Comparison of ENCODE assay signal across 18 cellular contexts in the genomic region with DNA sequence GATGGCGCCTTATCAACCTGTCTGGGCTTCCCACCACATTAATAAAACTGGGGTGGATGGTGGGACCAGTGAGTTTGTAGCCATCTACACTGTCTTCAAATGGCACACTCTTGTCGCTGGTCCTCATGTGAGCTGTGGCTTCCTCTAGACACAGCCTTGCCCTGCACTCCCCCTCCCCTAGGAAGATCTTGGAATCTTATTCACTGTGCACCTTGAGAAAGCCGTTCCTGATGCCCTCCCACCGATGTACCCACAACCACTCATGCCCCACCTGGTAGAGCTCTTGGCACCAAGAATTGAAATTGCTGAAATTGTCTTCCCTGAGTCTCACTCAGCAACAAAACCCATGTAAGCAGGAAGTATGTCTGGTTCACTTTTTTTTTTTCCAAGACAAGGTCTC.
A peak's percentile ranks its signal among the peaks of the same experiment; 100 is the strongest.
DNase-seq lines count a peak whose midpoint lies in the region; ATAC-seq, FAIRE-seq and TF ChIP-seq lines count a peak whose summit lies in the region.
"Had no signal": no experiment of that assay in that cellular context is flagged by ENCODE, and none has a peak within 500 bp of the region (broad histone marks: within the 10 kb centered on the region; RNA-seq: fewer than 3 reads in every experiment).

No MANE protein-coding gene starts in this region.

- H3K36me3 ChIP-seq in astrocyte (ENCODE audit: insufficient read depth, low read length) (no peaks in the 10 kb centered on the region), H1 (ENCODE audit: control insufficient read depth in 2 of 4, insufficient read depth in 4 of 4, low read length in 3 of 4) (no peaks in the 10 kb centered on the region), neuronal stem cell (replicated peaks in 1 of 2; ENCODE audit: control insufficient read depth in 2 of 2, insufficient read depth in 2 of 2, low read length in 2 of 2) (no peaks in the 10 kb centered on the region)

- POLR2A ChIA-PET in H1 (lab: Charles Lee; ENCODE audit: partially characterized antibody), result interaction anchor here (0.9 kb wide), 1 partner anchor 217 kb away, joined by 3 read pairs; no protein-coding TSS in a partner anchor

- no peak overlapping the region for H3K4me2 ChIP-seq in astrocyte (ENCODE audit: low read length)
- H3K4me2 ChIP-seq in H1 (ENCODE audit: insufficient read depth in 1 of 2, low read depth in 2 of 2, low read length in 2 of 2), result no peak overlapping the region
- no peak overlapping the region for H3K4me2 ChIP-seq in neuronal stem cell (ENCODE audit: insufficient read depth, low read length, poor library complexity, severe bottlenecking)
- H3K4me2 ChIP-seq: GM23338 had no signal

- H3K9ac ChIP-seq in astrocyte (ENCODE audit: low read length), result no peak overlapping the region
- no peak overlapping the region for H3K9ac ChIP-seq in H1 (replicated peaks in 1 of 4; ENCODE audit: extremely low read depth in 1 of 4, low read depth in 3 of 4, low read length in 3 of 4)
- no peak overlapping the region for H3K9ac ChIP-seq in neuronal stem cell (ENCODE audit: low read depth, low read length, poor library complexity)

- no peak for FAIRE-seq in astrocyte (lab: Jason Lieb, UNC)
- no peak for FAIRE-seq in H1 (lab: Jason Lieb, UNC)
- FAIRE-seq: A204.1, GM12892, GM18507 had no signal

- H4K20me1 ChIP-seq in astrocyte (ENCODE audit: insufficient read depth, low read length) (no peaks in the 10 kb centered on the region), H1 (replicated peaks in 1 of 2; ENCODE audit: control insufficient read depth in 1 of 2, insufficient read depth in 2 of 2, low read length in 2 of 2) (no peaks in the 10 kb centered on the region)

- no peak for TF ChIP-seq CTCF in astrocyte (IDR thresholded peaks at IDR 0.05; ENCODE audit: insufficient read depth, low read depth, low read length)
- TF ChIP-seq CTCF in H1 (IDR thresholded peaks at IDR 0.05; ENCODE audit: control extremely low read depth in 1 of 3, insufficient read depth in 1 of 3, low read depth in 1 of 3, low read length in 3 of 3), result no peak

- CTCF ChIA-PET in H1 (lab: Charles Lee; ENCODE audit: partially characterized antibody), result interaction anchor here (0.6 to 1.6 kb wide), 2 partner anchors 127 to 386 kb away, joined by 3 read pairs; no protein-coding TSS in a partner anchor

- peak overlapping the region; percentile 13; the same call in 1 of the 2 replicates for H2BK12ac ChIP-seq in H1 (ENCODE audit: low read depth, low read length)
- H2BK12ac ChIP-seq in neuronal stem cell (ENCODE audit: low read length), result no peak overlapping the region

- H4K8ac ChIP-seq in H1 (ENCODE audit: extremely low read depth, insufficient read depth, low read length) (no peak overlapping the region), neuronal stem cell (ENCODE audit: low read depth, low read length) (no peak overlapping the region)

- H3K18ac ChIP-seq in H1 (ENCODE audit: extremely low read depth, low read length) (no peak overlapping the region), neuronal stem cell (ENCODE audit: low read length) (peak overlapping the region; percentile 8)

- H3K56ac ChIP-seq in H1 (replicated peaks; ENCODE audit: insufficient read length, low read depth, low read length), result peak overlapping the region; percentile 49

- peak overlapping the region; percentile 36; the same call in 1 of the 2 replicates for H2BK15ac ChIP-seq in H1 (ENCODE audit: low read length)
- H2BK15ac ChIP-seq in neuronal stem cell (ENCODE audit: low read length), result no peak overlapping the region

- no peaks in the 10 kb centered on the region for H3K9me3 ChIP-seq in astrocyte (ENCODE audit: insufficient read depth, low read depth, low read length)
- H3K9me3 ChIP-seq in H1 (ENCODE audit: insufficient read depth in 2 of 2, low read depth in 1 of 2, low read length in 1 of 2), result no peaks in the 10 kb centered on the region
- H3K9me3 ChIP-seq in neuronal stem cell (replicated peaks in 1 of 2; ENCODE audit: control insufficient read depth in 2 of 2, insufficient read depth in 1 of 2, low read depth in 1 of 2, low read length in 2 of 2), result peaks cover 0 to 6% of the 10 kb centered on the region in 2 donors

- no peak for ATAC-seq in GM21447 (IDR thresholded peaks at IDR 0.05; ENCODE audit: unreplicated experiment)
- ATAC-seq: GM23338 had no signal

- H3K14ac ChIP-seq in H1 (ENCODE audit: insufficient read length) (no peak overlapping the region), neuronal stem cell (ENCODE audit: low read length) (no peak overlapping the region)

- H3K4me3 Mint-ChIP-seq in astrocyte (ENCODE audit: unreplicated experiment), result no peak overlapping the region
- H3K4me3 Mint-ChIP-seq: CD4-positive, alpha-beta T cell; GM23338 had no signal

- no peaks in the 10 kb centered on the region for H3K79me1 ChIP-seq in H1 (ENCODE audit: low read depth, low read length)
- no peaks in the 10 kb centered on the region for H3K79me1 ChIP-seq in neuronal stem cell (ENCODE audit: low read depth, low read length)

- TF ChIP-seq EP300 in H1 (IDR thresholded peaks at IDR 0.05; ENCODE audit: borderline replicate concordance in 1 of 2, low read depth in 2 of 2, low read length in 2 of 2), result no peak

- H3K27ac Mint-ChIP-seq in astrocyte (ENCODE audit: unreplicated experiment), result peak overlapping the region; percentile 18
- H3K27ac Mint-ChIP-seq: CD4-positive, alpha-beta T cell; GM23338 had no signal

- H3K79me2 ChIP-seq in astrocyte (ENCODE audit: insufficient read depth, low read length) (no peaks in the 10 kb centered on the region), H1 (ENCODE audit: control insufficient read depth in 1 of 2, insufficient read depth in 2 of 2, low read length in 2 of 2) (no peaks in the 10 kb centered on the region)

- no peak for DNase-seq in astrocyte (ENCODE audit: low read depth)
- DNase-seq in H1 (ENCODE audit: low read depth in 1 of 2, low spot score in 2 of 2), result no peak
- no peak for DNase-seq in neuronal stem cell (ENCODE audit: low spot score)
- DNase-seq in AG08396 (ENCODE audit: low spot score), result no peak
- no peak for DNase-seq in activated gamma-delta T cell (lab: John Stamatoyannopoulos, UW)
- DNase-seq: ACHN; AML-193; CD4-positive, alpha-beta T cell; DMS153; DMS79; GDM1; H7 had no signal

- H2AFZ ChIP-seq in astrocyte (ENCODE audit: low read depth, low read length), result no peak overlapping the region
- H2AFZ ChIP-seq in H1 (ENCODE audit: low read length), result no peak overlapping the region
- no peak overlapping the region for H2AFZ ChIP-seq in neuronal stem cell (ENCODE audit: low read length)
- H2AFZ ChIP-seq: GM23338 had no signal

- H3K23me2 ChIP-seq in H1 (ENCODE audit: low read depth, low read length), result no peaks in the 10 kb centered on the region

- H3K4me1 Mint-ChIP-seq in astrocyte (ENCODE audit: low read depth, unreplicated experiment), result peaks cover 9% of the 10 kb centered on the region

- peaks cover 7% of the 10 kb centered on the region for H3K36me3 Mint-ChIP-seq in astrocyte (ENCODE audit: low read depth, unreplicated experiment)

- H3K27me3 ChIP-seq in astrocyte (ENCODE audit: insufficient read depth, low read length) (no peaks in the 10 kb centered on the region), H1 (replicated peaks in 1 of 4; ENCODE audit: control insufficient read depth in 3 of 4, extremely low read depth in 1 of 4, insufficient read depth in 3 of 4, low read length in 3 of 4) (no peaks in the 10 kb centered on the region; a peak in 1 of 7 replicates), neuronal stem cell (ENCODE audit: control insufficient read depth in 3 of 3, insufficient read depth in 3 of 3, low read depth in 1 of 3, low read length in 3 of 3) (no peaks in the 10 kb centered on the region)

- H2BK120ac ChIP-seq in H1 (replicated peaks; ENCODE audit: low read depth, low read length) (peak overlapping the region; percentile 2), neuronal stem cell (ENCODE audit: low read depth, low read length) (no peak overlapping the region)

- H3K9me3 Mint-ChIP-seq in astrocyte (ENCODE audit: unreplicated experiment), result peaks cover 4% of the 10 kb centered on the region
- H3K9me3 Mint-ChIP-seq: CD4-positive, alpha-beta T cell had no signal

- no peak overlapping the region for H3K27ac ChIP-seq in astrocyte (ENCODE audit: low read depth, low read length)
- H3K27ac ChIP-seq in H1 (ENCODE audit: low read depth, low read length), result no peak overlapping the region
- peak overlapping the region; percentile 23 for H3K27ac ChIP-seq in neuronal stem cell (replicated peaks; ENCODE audit: low read length)
- H3K27ac ChIP-seq: C4-2B had no signal

- no peaks in the 10 kb centered on the region for H3K27me3 Mint-ChIP-seq in astrocyte (ENCODE audit: low read depth, unreplicated experiment)
- H3K27me3 Mint-ChIP-seq: CD4-positive, alpha-beta T cell had no signal

- H2AK5ac ChIP-seq in H1 (ENCODE audit: low read depth, low read length), result no peak overlapping the region
- no peak overlapping the region for H2AK5ac ChIP-seq in neuronal stem cell (ENCODE audit: low read depth, low read length)

- H3K4ac ChIP-seq in H1 (replicated peaks; ENCODE audit: insufficient read length, low read depth, low read length) (peak overlapping the region; percentile 4), neuronal stem cell (ENCODE audit: low read length) (no peak overlapping the region)

- no peak for TF ChIP-seq RAD21 in H1 (IDR thresholded peaks at IDR 0.05 in 1 of 2, conservative IDR thresholded peaks at IDR 0.05 in 1 of 2; ENCODE audit: low read depth in 2 of 2, low read length in 2 of 2)

- 94% methylated on average over 4 of the region's 4 CpGs; no CpG with 5 or more reads in 1 of the 2 experiments for WGBS in H1 (ENCODE audit: extremely low coverage in 1 of 2, insufficient coverage in 1 of 2, insufficient read length in 1 of 2, insufficient replicate concordance in 2 of 2, low coverage in 1 of 2, low lambda C conversion rate in 2 of 2, missing lambda C conversion rate in 1 of 2), 2 experiments
- no CpG with 5 or more reads among the region's 4 CpGs for WGBS in neuronal stem cell (ENCODE audit: extremely low coverage in 2 of 2, insufficient read length in 2 of 2, insufficient replicate concordance in 1 of 2), 2 donors

- peak overlapping the region; percentile 44 for H4K5ac ChIP-seq in H1 (ENCODE audit: insufficient read length, low read depth, low read length)

- no peak for TF ChIP-seq POLR2A in H1 (IDR thresholded peaks at IDR 0.05; ENCODE audit: control extremely low read depth in 1 of 2, low read depth in 2 of 2, low read length in 2 of 2)

- peak overlapping the region; percentile 97 for H4K91ac ChIP-seq in H1 (replicated peaks; ENCODE audit: insufficient read length, low read length)
- no peak overlapping the region for H4K91ac ChIP-seq in neuronal stem cell (ENCODE audit: low read depth, low read length, poor library complexity)

- H2BK5ac ChIP-seq in H1 (ENCODE audit: low read depth, low read length) (no peak overlapping the region), neuronal stem cell (ENCODE audit: low read length) (peak overlapping the region; percentile 46)

- peak overlapping the region; percentile 98 for H2BK20ac ChIP-seq in H1 (ENCODE audit: low read length)

- H3K4me3 ChIP-seq in astrocyte (ENCODE audit: insufficient read depth, low read depth, low read length), result no peak overlapping the region
- no peak overlapping the region for H3K4me3 ChIP-seq in H1 (ENCODE audit: extremely low read depth in 1 of 4, insufficient read depth in 2 of 4, low read depth in 3 of 4, low read length in 4 of 4)
- no peak overlapping the region for H3K4me3 ChIP-seq in neuronal stem cell (ENCODE audit: low read length in 2 of 2)
- H3K4me3 ChIP-seq: GM23338 had no signal

- H3K4me1 ChIP-seq in astrocyte (ENCODE audit: insufficient read depth, low read length) (no peaks in the 10 kb centered on the region), H1 (replicated peaks in 1 of 4; ENCODE audit: control insufficient read depth in 3 of 4, insufficient read depth in 4 of 4, low read length in 3 of 4) (peaks cover 0 to 16% (median 7%) of the 10 kb centered on the region in 4 experiments; a peak in 5 of 7 replicates), neuronal stem cell (ENCODE audit: control insufficient read depth in 2 of 2, insufficient read depth in 1 of 2, low read depth in 1 of 2, low read length in 2 of 2) (peaks cover 14 to 19% of the 10 kb centered on the region in 2 donors)

- H3K23ac ChIP-seq in H1 (ENCODE audit: insufficient read length) (no peak overlapping the region), neuronal stem cell (ENCODE audit: low read depth, low read length, poor library complexity) (no peak overlapping the region)
